ENCODE assay signal across 2 cellular contexts in the genomic region with DNA sequence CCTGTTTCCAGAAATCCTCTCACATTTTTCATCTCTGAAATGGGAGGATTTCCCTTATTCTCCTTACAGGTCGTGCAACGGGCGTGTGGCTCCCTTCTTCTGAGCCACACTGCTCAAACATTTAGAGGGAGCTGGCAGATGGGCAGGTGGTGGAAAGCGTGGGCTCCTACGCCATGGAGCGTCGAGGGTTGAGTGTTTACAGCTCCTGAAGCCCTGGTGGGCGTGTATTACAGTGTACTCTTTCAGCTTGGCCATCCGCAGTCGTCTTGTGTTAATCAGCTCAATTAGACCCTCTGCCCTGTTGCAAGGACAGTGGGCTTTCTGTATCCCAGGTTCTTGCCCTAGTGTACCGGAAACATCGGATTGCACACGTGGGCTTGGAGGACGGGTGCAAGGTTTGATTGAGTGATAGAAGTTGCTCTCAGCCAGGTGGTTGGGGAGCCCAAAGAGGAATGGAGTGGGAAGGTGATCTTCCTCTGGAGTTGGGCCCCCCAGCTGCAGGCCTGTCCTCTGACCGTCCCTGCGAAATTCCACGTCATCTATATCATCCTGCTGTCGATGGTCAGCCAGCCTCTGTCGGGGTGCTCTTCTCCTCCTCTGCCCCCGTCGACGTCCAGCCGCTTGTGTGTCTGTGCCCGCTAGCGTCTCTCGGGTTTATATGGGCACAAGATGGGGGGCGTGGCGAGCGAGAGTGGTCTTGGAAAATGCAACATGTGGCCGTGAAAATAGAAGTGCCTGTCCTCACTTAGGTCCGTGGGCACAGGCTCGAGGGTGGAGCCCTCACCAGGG.
TF ChIP-seq lines count a peak whose summit lies in the region.

No MANE protein-coding gene starts in this region.

TF ChIP-seq in GM23338, 12 proteins besides CTCF, POLR2A, EP300 and RAD21:
- no peak for TF ChIP-seq JUNB (IDR thresholded peaks at IDR 0.05; ENCODE audit: unreplicated experiment)
- no peak for TF ChIP-seq CREB1 (CRISPR knock-in tag; IDR thresholded peaks at IDR 0.05; ENCODE audit: low read depth)
- TF ChIP-seq ETS1 (IDR thresholded peaks at IDR 0.05), result no peak
- TF ChIP-seq, protein P1, sequence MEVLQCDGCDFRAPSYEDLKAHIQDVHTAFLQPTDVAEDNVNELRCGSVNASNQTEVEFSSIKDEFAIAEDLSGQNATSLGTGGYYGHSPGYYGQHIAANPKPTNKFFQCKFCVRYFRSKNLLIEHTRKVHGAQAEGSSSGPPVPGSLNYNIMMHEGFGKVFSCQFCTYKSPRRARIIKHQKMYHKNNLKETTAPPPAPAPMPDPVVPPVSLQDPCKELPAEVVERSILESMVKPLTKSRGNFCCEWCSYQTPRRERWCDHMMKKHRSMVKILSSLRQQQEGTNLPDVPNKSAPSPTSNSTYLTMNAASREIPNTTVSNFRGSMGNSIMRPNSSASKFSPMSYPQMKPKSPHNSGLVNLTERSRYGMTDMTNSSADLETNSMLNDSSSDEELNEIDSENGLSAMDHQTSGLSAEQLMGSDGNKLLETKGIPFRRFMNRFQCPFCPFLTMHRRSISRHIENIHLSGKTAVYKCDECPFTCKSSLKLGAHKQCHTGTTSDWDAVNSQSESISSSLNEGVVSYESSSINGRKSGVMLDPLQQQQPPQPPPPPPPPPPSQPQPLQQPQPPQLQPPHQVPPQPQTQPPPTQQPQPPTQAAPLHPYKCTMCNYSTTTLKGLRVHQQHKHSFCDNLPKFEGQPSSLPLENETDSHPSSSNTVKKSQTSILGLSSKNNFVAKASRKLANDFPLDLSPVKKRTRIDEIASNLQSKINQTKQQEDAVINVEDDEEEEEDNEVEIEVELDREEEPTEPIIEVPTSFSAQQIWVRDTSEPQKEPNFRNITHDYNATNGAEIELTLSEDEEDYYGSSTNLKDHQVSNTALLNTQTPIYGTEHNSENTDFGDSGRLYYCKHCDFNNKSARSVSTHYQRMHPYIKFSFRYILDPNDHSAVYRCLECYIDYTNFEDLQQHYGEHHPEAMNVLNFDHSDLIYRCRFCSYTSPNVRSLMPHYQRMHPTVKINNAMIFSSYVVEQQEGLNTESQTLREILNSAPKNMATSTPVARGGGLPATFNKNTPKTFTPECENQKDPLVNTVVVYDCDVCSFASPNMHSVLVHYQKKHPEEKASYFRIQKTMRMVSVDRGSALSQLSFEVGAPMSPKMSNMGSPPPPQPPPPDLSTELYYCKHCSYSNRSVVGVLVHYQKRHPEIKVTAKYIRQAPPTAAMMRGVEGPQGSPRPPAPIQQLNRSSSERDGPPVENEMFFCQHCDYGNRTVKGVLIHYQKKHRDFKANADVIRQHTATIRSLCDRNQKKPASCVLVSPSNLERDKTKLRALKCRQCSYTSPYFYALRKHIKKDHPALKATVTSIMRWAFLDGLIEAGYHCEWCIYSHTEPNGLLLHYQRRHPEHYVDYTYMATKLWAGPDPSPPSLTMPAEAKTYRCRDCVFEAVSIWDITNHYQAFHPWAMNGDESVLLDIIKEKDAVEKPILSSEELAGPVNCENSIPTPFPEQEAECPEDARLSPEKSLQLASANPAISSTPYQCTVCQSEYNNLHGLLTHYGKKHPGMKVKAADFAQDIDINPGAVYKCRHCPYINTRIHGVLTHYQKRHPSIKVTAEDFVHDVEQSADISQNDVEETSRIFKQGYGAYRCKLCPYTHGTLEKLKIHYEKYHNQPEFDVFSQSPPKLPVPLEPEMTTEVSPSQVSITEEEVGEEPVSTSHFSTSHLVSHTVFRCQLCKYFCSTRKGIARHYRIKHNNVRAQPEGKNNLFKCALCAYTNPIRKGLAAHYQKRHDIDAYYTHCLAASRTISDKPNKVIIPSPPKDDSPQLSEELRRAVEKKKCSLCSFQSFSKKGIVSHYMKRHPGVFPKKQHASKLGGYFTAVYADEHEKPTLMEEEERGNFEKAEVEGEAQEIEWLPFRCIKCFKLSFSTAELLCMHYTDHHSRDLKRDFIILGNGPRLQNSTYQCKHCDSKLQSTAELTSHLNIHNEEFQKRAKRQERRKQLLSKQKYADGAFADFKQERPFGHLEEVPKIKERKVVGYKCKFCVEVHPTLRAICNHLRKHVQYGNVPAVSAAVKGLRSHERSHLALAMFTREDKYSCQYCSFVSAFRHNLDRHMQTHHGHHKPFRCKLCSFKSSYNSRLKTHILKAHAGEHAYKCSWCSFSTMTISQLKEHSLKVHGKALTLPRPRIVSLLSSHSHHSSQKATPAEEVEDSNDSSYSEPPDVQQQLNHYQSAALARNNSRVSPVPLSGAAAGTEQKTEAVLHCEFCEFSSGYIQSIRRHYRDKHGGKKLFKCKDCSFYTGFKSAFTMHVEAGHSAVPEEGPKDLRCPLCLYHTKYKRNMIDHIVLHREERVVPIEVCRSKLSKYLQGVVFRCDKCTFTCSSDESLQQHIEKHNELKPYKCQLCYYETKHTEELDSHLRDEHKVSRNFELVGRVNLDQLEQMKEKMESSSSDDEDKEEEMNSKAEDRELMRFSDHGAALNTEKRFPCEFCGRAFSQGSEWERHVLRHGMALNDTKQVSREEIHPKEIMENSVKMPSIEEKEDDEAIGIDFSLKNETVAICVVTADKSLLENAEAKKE (CRISPR knock-in tag; IDR thresholded peaks at IDR 0.05), result no peak
- no peak for TF ChIP-seq ZNF114 (CRISPR knock-in tag; IDR thresholded peaks at IDR 0.05)

TF ChIP-seq in H1, 55 proteins besides CTCF, POLR2A, EP300 and RAD21:
- TF ChIP-seq SAP30 (IDR thresholded peaks at IDR 0.05; ENCODE audit: insufficient read depth, insufficient replicate concordance, low read length), result no peak
- no peak for TF ChIP-seq NRF1 (IDR thresholded peaks at IDR 0.05; ENCODE audit: low read depth, low read length)
- no peak for TF ChIP-seq SUZ12 (IDR thresholded peaks at IDR 0.05; ENCODE audit: low read length)
- no peak for TF ChIP-seq CTBP2 (IDR thresholded peaks at IDR 0.05; ENCODE audit: borderline replicate concordance, insufficient read depth, insufficient read length, low read length)
- no peak for TF ChIP-seq YY1 (IDR thresholded peaks at IDR 0.05; ENCODE audit: low read depth, low read length)
- TF ChIP-seq ATF3 (IDR thresholded peaks at IDR 0.05; ENCODE audit: insufficient read depth, low read depth, low read length), result no peak
- TF ChIP-seq, protein P2, sequence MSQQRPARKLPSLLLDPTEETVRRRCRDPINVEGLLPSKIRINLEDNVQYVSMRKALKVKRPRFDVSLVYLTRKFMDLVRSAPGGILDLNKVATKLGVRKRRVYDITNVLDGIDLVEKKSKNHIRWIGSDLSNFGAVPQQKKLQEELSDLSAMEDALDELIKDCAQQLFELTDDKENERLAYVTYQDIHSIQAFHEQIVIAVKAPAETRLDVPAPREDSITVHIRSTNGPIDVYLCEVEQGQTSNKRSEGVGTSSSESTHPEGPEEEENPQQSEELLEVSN (IDR thresholded peaks at IDR 0.05), result no peak
- no peak for TF ChIP-seq RXRA (IDR thresholded peaks at IDR 0.05; ENCODE audit: insufficient read depth, low read depth, low read length)
- no peak for TF ChIP-seq SRF (IDR thresholded peaks at IDR 0.05; ENCODE audit: low read depth, low read length)
- no peak for TF ChIP-seq EZH2 (IDR thresholded peaks at IDR 0.05; ENCODE audit: low read depth, low read length, severe bottlenecking)
- TF ChIP-seq GTF2F1 (IDR thresholded peaks at IDR 0.05; ENCODE audit: borderline replicate concordance, low read depth, low read length), result no peak
- no peak for TF ChIP-seq SP1 (IDR thresholded peaks at IDR 0.05; ENCODE audit: low read depth, low read length)
- TF ChIP-seq RBBP5 (IDR thresholded peaks at IDR 0.05; ENCODE audit: borderline replicate concordance, low read depth, low read length), result no peak
- no peak for TF ChIP-seq SP4 (IDR thresholded peaks at IDR 0.05; ENCODE audit: low read length)
- TF ChIP-seq JUN (IDR thresholded peaks at IDR 0.05; ENCODE audit: low read depth, low read length), result no peak
- no peak for TF ChIP-seq CHD2 (IDR thresholded peaks at IDR 0.05; ENCODE audit: low read length)
